1 cellular context compared by ENCODE assay signal in the genomic region with DNA sequence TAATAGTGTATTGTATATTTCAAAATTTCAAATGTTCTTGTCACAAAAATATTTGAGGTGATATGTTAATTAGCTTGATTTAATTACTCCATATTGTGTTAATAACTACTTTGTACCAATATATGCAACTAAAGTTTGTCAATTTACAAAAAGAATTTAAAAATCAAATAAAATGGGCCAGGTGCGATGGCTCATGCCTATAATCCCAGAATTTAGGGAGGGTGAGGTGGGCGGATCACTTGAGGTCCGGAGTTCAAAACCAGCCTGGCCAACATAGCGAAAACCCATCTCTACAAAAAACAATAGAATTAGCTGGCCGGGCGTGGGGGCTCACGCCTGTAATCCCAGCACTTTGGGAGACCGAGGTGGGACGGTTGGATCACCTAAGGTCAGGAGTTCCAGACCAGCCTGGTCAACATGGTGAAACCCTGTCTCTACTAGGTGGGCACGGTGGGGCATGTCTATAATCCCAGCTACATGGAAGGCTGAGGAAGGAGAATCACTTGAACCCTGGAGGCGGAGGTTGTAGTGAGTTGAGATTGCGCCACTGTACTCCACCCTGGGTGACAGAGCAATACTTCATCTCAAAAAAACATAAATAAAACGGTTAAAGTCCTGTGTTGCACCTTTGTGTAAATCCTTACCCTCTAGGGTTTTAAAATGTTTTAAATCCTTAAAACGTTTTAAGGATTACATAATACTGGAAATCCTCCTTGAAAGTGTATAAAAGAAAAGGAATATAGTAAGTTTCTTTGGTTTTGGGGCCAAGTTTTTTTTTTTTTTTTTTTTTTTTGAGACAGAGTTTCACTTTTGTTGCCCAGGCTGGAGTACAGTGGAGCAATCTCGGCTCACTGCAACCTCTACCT.
TF ChIP-seq lines count a peak whose summit lies in the region.

No MANE protein-coding gene starts in this region.

TF ChIP-seq in H1, 55 proteins besides CTCF, POLR2A, EP300 and RAD21:
- no peak for TF ChIP-seq RXRA (IDR thresholded peaks at IDR 0.05; ENCODE audit: insufficient read depth, low read depth, low read length)
- no peak for TF ChIP-seq CHD2 (IDR thresholded peaks at IDR 0.05; ENCODE audit: low read length)
- no peak for TF ChIP-seq SIN3A (conservative IDR thresholded peaks at IDR 0.05 in 1 of 2, IDR thresholded peaks at IDR 0.05 in 1 of 2; ENCODE audit: low read depth in 1 of 2, low read length in 2 of 2)
- TF ChIP-seq, protein P1, sequence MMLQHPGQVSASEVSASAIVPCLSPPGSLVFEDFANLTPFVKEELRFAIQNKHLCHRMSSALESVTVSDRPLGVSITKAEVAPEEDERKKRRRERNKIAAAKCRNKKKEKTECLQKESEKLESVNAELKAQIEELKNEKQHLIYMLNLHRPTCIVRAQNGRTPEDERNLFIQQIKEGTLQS (IDR thresholded peaks at IDR 0.05; ENCODE audit: insufficient read depth, low read depth, low read length), result no peak
- TF ChIP-seq CHD1 (IDR thresholded peaks at IDR 0.05; ENCODE audit: low read depth, low read length), result no peak
- TF ChIP-seq HDAC2 (IDR thresholded peaks at IDR 0.05; ENCODE audit: borderline replicate concordance in 1 of 2, low read depth in 2 of 2, low read length in 2 of 2), result no peak
- TF ChIP-seq RNF2 (IDR thresholded peaks at IDR 0.05; ENCODE audit: borderline replicate concordance, low read depth, low read length, missing control alignments, poor library complexity, severe bottlenecking), result no peak
- TF ChIP-seq SP1 (IDR thresholded peaks at IDR 0.05; ENCODE audit: low read depth, low read length), result no peak
- TF ChIP-seq NRF1 (IDR thresholded peaks at IDR 0.05; ENCODE audit: low read depth, low read length), result no peak
